25 cellular contexts compared by ENCODE assay signal in genomic region chr15:42363942-42364341, GRCh38. TPM values are rescaled to one million over a fixed set of nuclear protein-coding genes. Genes with fewer than 3 reads are reported as not detected.
DNase-seq lines count a peak whose midpoint lies in the region; ATAC-seq, FAIRE-seq and TF ChIP-seq lines count a peak whose summit lies in the region.
"Had no signal": no experiment of that assay in that cellular context is flagged by ENCODE, and none has a peak within 500 bp of the region (broad histone marks: within the 10 kb centered on the region; RNA-seq: fewer than 3 reads in every experiment).

No MANE protein-coding gene starts in this region.

- no peak overlapping the region for H2BK20ac ChIP-seq in H9 (ENCODE audit: low read depth, low read length, poor library complexity, severe bottlenecking)

- H2AK5ac ChIP-seq in mesendoderm (ENCODE audit: low read length) = no peak overlapping the region
- no peak overlapping the region for H2AK5ac ChIP-seq in H9 (ENCODE audit: insufficient read length, low read length)

- peaks cover 3 to 5% (median 4%) of the 10 kb centered on the region in 3 experiments; a peak in 6 of 7 replicates for H3K36me3 Mint-ChIP-seq in H9 (ENCODE audit: insufficient read depth in 1 of 3, low read depth in 3 of 3)

- no peak overlapping the region for H3K27ac Mint-ChIP-seq in H9
- H3K27ac Mint-ChIP-seq: CD4-positive, alpha-beta T cell; HFFc6; T-cell had no signal

- DNase-seq in NCI-H524 (lab: John Stamatoyannopoulos, UW) (peak; percentile 74 to 78), bronchial epithelial cell (ENCODE audit: low read depth) (peak; percentile 55), mesendoderm (no peak), H9 (no peak), AG08395 (ENCODE audit: low spot score) (no peak)
- no peak for DNase-seq in activated effector memory CD4-positive, alpha-beta T cell treated with anti-CD3 and anti-CD28 coated beads, Interleukin-2, amount 50 U/mL, for 16 hours
- DNase-seq: AML-193; CD4-positive, alpha-beta T cell; GF-D8; HFFc6; NCI-H1048; NCI-H1694; NCI-H2081 treated with DMSO at 0.1 percent for 48 hours; NCI-H526; Right ventricle myocardium superior; RPMI8226; T-cell had no signal

- H2BK15ac ChIP-seq in mesendoderm (replicated peaks; ENCODE audit: low read depth) (no peak overlapping the region), H9 (ENCODE audit: low read depth, low read length) (no peak overlapping the region)

- H3K27me3 Mint-ChIP-seq in H9 (ENCODE audit: low read depth) = peaks cover 18% of the 10 kb centered on the region
- H3K27me3 Mint-ChIP-seq: CD4-positive, alpha-beta T cell; T-cell had no signal

- H3K4me3 Mint-ChIP-seq in H9 = no peak overlapping the region; a peak in 1 of 5 replicates
- H3K4me3 Mint-ChIP-seq: CD4-positive, alpha-beta T cell; HFFc6; T-cell had no signal

- no peak for FAIRE-seq in bronchial epithelial cell (lab: Jason Lieb, UNC)
- FAIRE-seq: A204.1, D721Med, GM12891 had no signal

- no peaks in the 10 kb centered on the region for H3K23me2 ChIP-seq in H9 (ENCODE audit: insufficient read length, low read depth, low read length, poor library complexity, severe bottlenecking)

- no peak overlapping the region for H3K4ac ChIP-seq in mesendoderm (ENCODE audit: low read depth, low read length)
- H3K4ac ChIP-seq in H9 (ENCODE audit: low read depth, low read length) = no peak overlapping the region

- H3K79me2 ChIP-seq in mesendoderm (ENCODE audit: control insufficient read depth, insufficient read depth, low read length) (no peaks in the 10 kb centered on the region), H9 (ENCODE audit: insufficient read depth, low read length) (no peaks in the 10 kb centered on the region)

- H3T11ph ChIP-seq in H9 (ENCODE audit: low read length) = no peak overlapping the region

- H3K14ac ChIP-seq in H9 (ENCODE audit: insufficient read depth, low read length) = no peak overlapping the region

- H3K4me1 ChIP-seq in HUES48 (ENCODE audit: control insufficient read depth, insufficient read depth, low read length) (peaks cover 20% of the 10 kb centered on the region), mesendoderm (ENCODE audit: control insufficient read depth, low read depth, low read length) (peaks cover 7% of the 10 kb centered on the region), H9 (ENCODE audit: insufficient read depth, low read length) (peaks cover 14% of the 10 kb centered on the region; the same call in 1 of the 2 replicates)
- H3K4me1 ChIP-seq: SJSA1 had no signal

- no peak overlapping the region for H3K9ac ChIP-seq in HUES48 (ENCODE audit: low read depth, low read length)
- no peak overlapping the region for H3K9ac ChIP-seq in mesendoderm (ENCODE audit: low read length)
- no peak overlapping the region for H3K9ac ChIP-seq in H9 (ENCODE audit: extremely low read depth, insufficient read length, low read length)
- H3K9ac ChIP-seq: BLaER1 treated with 17β-estradiol and CSF1 and Interleukin-3, amounts not matched to agents 10 nM and 100 nM had no signal

- H3K18ac ChIP-seq in mesendoderm (ENCODE audit: low read length) = peak overlapping the region; percentile 70
- no peak overlapping the region for H3K18ac ChIP-seq in H9 (ENCODE audit: insufficient read length, low read depth, low read length)

- no peak overlapping the region for H2BK12ac ChIP-seq in H9 (ENCODE audit: insufficient read length, low read depth, low read length)

- H4K20me1 ChIP-seq in H9 (ENCODE audit: control insufficient read depth, insufficient read depth, insufficient read length) = no peaks in the 10 kb centered on the region
- H4K20me1 ChIP-seq: BLaER1 treated with 17β-estradiol and CSF1 and Interleukin-3, amounts not matched to agents 10 nM and 100 nM had no signal

- peak overlapping the region; percentile 72 for H3K27ac ChIP-seq in HUES48 (ENCODE audit: low read depth, low read length)
- no peak overlapping the region for H3K27ac ChIP-seq in mesendoderm (ENCODE audit: low read depth, low read length)
- H3K27ac ChIP-seq in H9 (ENCODE audit: insufficient read length, low read depth, low read length) = no peak overlapping the region
- H3K27ac ChIP-seq: BLaER1 treated with 17β-estradiol and CSF1 and Interleukin-3, amounts not matched to agents 10 nM and 100 nM; SJSA1 had no signal

- H4K5ac ChIP-seq in mesendoderm (ENCODE audit: low read length) = no peak overlapping the region
- H4K5ac ChIP-seq in H9 (ENCODE audit: insufficient read length, low read depth, low read length) = no peak overlapping the region

- H2BK5ac ChIP-seq in mesendoderm (ENCODE audit: low read length) = no peak overlapping the region
- no peak overlapping the region for H2BK5ac ChIP-seq in H9 (ENCODE audit: insufficient read length, low read length)

- H4K8ac ChIP-seq in mesendoderm (ENCODE audit: low read depth, low read length) (no peak overlapping the region), H9 (replicated peaks; ENCODE audit: insufficient read length, low read depth, low read length) (no peak overlapping the region)

- H3K79me1 ChIP-seq in mesendoderm (ENCODE audit: low read length) (no peaks in the 10 kb centered on the region), H9 (ENCODE audit: insufficient read depth, low read depth, low read length, poor library complexity, severe bottlenecking) (no peaks in the 10 kb centered on the region)

- H3K4me2 ChIP-seq in mesendoderm (ENCODE audit: low read length) (no peak overlapping the region), H9 (ENCODE audit: insufficient read depth, insufficient read length, low read length) (no peak overlapping the region)
- H3K4me2 ChIP-seq: BLaER1 treated with 17β-estradiol and CSF1 and Interleukin-3, amounts not matched to agents 10 nM and 100 nM had no signal

- peaks cover 4 to 5% of the 10 kb centered on the region in 2 experiments for H3K9me3 Mint-ChIP-seq in H9
- H3K9me3 Mint-ChIP-seq: CD4-positive, alpha-beta T cell; T-cell had no signal

- H3K4me3 ChIP-seq in HUES48 (ENCODE audit: low read depth, low read length) (no peak overlapping the region), bronchial epithelial cell (ENCODE audit: low read depth, low read length) (no peak overlapping the region), mesendoderm (ENCODE audit: low read length) (no peak overlapping the region)
- H3K4me3 ChIP-seq: BLaER1 treated with 17β-estradiol and CSF1 and Interleukin-3, amounts not matched to agents 10 nM and 100 nM; SJSA1 had no signal

- H3K27me3 ChIP-seq in HUES48 (ENCODE audit: control insufficient read depth, insufficient read depth, low read length) (peaks cover 5% of the 10 kb centered on the region; the same call in 1 of the 2 replicates), bronchial epithelial cell (ENCODE audit: control insufficient read depth, insufficient read depth, low read length) (no peaks in the 10 kb centered on the region), mesendoderm (ENCODE audit: insufficient read depth, low read length, poor library complexity) (no peaks in the 10 kb centered on the region), H9 (ENCODE audit: insufficient read depth, low read length) (no peaks in the 10 kb centered on the region; the same call in 1 of the 2 replicates)
- H3K27me3 ChIP-seq: BLaER1 treated with 17β-estradiol and CSF1 and Interleukin-3, amounts not matched to agents 10 nM and 100 nM; SJSA1 had no signal

- no peak for ATAC-seq in GM21526 (IDR thresholded peaks at IDR 0.05; ENCODE audit: low FRiP score, unreplicated experiment)
- ATAC-seq: T-cell had no signal

- no peak overlapping the region for H3K23ac ChIP-seq in mesendoderm (ENCODE audit: low read length)
- H3K23ac ChIP-seq in H9 (ENCODE audit: insufficient read length, low read depth, low read length) = no peak overlapping the region

- TF ChIP-seq CTCF in bronchial epithelial cell (IDR thresholded peaks at IDR 0.05; ENCODE audit: insufficient read depth, low read length, severe bottlenecking) (no peak), H9 (conservative IDR thresholded peaks at IDR 0.05) (no peak)

- H3K9me3 ChIP-seq in HUES48 (ENCODE audit: control insufficient read depth, insufficient read depth, low read length) (peaks cover 7% of the 10 kb centered on the region), H9 (ENCODE audit: control insufficient read depth, low read depth, low read length) (no peaks in the 10 kb centered on the region)
- H3K9me3 ChIP-seq: SJSA1 had no signal

- H2BK120ac ChIP-seq in mesendoderm (ENCODE audit: low read depth, low read length) = no peak overlapping the region
- no peak overlapping the region for H2BK120ac ChIP-seq in H9 (ENCODE audit: low read depth, low read length, poor library complexity, severe bottlenecking)

- no peak overlapping the region for H4K91ac ChIP-seq in H9 (ENCODE audit: insufficient read length, low read depth, low read length)

- no peak overlapping the region for H2AFZ ChIP-seq in H9 (ENCODE audit: low read length)

- H3K4me1 Mint-ChIP-seq in H9 = peaks cover 16 to 30% of the 10 kb centered on the region in 2 experiments
- H3K4me1 Mint-ChIP-seq: T-cell had no signal

- no peak overlapping the region for H3K56ac ChIP-seq in mesendoderm (ENCODE audit: low read length)
- H3K56ac ChIP-seq in H9 (ENCODE audit: insufficient read length, low read depth, low read length) = no peak overlapping the region

- H3K36me3 ChIP-seq in HUES48 (ENCODE audit: control insufficient read depth, insufficient read depth, low read length) (no peaks in the 10 kb centered on the region), bronchial epithelial cell (ENCODE audit: control insufficient read depth, insufficient read depth, low read length) (no peaks in the 10 kb centered on the region), mesendoderm (ENCODE audit: control insufficient read depth, insufficient read depth, low read length) (no peaks in the 10 kb centered on the region)
- H3K36me3 ChIP-seq: SJSA1 had no signal

RNA-seq across cellular contexts. Expression of gene CAPN3, which starts 4.6 kb away (rescaled TPM):
- total RNA-seq in bronchial epithelial cell = 2.1 and 3.2 TPM in 2 replicates
- polyA plus RNA-seq in mesendoderm (2013, experiment 1 of 2) = 0.29 TPM
- polyA plus RNA-seq in mesendoderm (2013, experiment 2 of 2) = 0.36 TPM
- 0.31 and 0.53 TPM in 2 replicates for total RNA-seq in H9 (2021)
- total RNA-seq: H7 had no signal

Comparison
In these comparisons a context has a peak if more than half of its experiments do, and no peak if none do; other contexts are left out.
1. DNase-seq: peak in NCI-H524 (2 of 2) and bronchial epithelial cell (single experiment); none in mesendoderm (single experiment), H9 (single experiment), AG08395 (single experiment) and activated effector memory CD4-positive, alpha-beta T cell treated with anti-CD3 and anti-CD28 coated beads, Interleukin-2, amount 50 U/mL, for 16 hours (single experiment).